In the genomic region with DNA sequence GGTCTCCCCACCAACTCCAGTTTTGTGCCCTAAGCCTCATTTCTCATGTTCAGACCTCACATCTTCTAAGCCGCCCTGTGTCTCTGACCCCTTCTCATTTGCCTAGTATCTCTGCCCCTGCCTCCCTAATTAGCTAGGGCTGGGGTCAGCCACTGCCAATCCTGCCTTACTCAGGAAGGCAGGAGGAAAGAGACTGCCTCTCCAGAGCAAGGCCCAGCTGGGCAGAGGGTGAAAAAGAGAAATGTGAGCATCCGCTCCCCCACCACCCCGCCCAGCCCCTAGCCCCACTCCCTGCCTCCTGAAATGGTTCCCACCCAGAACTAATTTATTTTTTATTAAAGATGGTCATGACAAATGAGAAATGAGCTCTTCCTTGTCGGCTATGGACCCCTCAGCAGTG, we compare ENCODE assay signal across 8 cellular contexts. TPM values are rescaled to one million over a fixed set of nuclear protein-coding genes. Genes with fewer than 3 reads are reported as not detected.
DNase-seq lines count a peak whose midpoint lies in the region; ATAC-seq and TF ChIP-seq lines count a peak whose summit lies in the region.

No MANE protein-coding gene starts in this region.

- DNase-seq in T-helper 2 cell treated with Interferon-gamma antibody and Interleukin-4, amounts not matched to agents 5 μg/mL and 100 μg/mL, for 36 hours (ENCODE audit: low spot score) = no peak
- DNase-seq in T-helper 2 cell (no peak), ascending aorta (ENCODE audit: low spot score in 2 of 2) (peak in 1 of 2 donors; percentile 68), left lung (no peak), suprapubic skin (ENCODE audit: low spot score in 2 of 2) (no peak), AG08395 (ENCODE audit: low spot score) (no peak)

- H3K27me3 ChIP-seq in ascending aorta = no peaks in the 10 kb centered on the region
- no peaks in the 10 kb centered on the region for H3K27me3 ChIP-seq in left lung
- no peaks in the 10 kb centered on the region for H3K27me3 ChIP-seq in suprapubic skin

- H3K9me3 ChIP-seq in ascending aorta = no peaks in the 10 kb centered on the region
- no peaks in the 10 kb centered on the region for H3K9me3 ChIP-seq in left lung
- no peaks in the 10 kb centered on the region for H3K9me3 ChIP-seq in suprapubic skin

- H3K36me3 ChIP-seq in ascending aorta (peaks cover 7 to 22% of the 10 kb centered on the region in 2 donors), left lung (peaks cover 0 to 39% of the 10 kb centered on the region in 2 donors), suprapubic skin (peaks cover 20% of the 10 kb centered on the region)

- no peaks in the 10 kb centered on the region for H3K9me3 Mint-ChIP-seq in T-helper 2 cell treated with Interferon-gamma antibody and Interleukin-4, amounts not matched to agents 5 μg/mL and 100 μg/mL, for 36 hours

- H3K27ac ChIP-seq in ascending aorta (peak overlapping the region; percentile 98 to 100), left lung (peak overlapping the region; percentile 100), suprapubic skin (peak overlapping the region; percentile 100)

- TF ChIP-seq EP300 in suprapubic skin (IDR thresholded peaks at IDR 0.05) = no peak

- ATAC-seq in left lung (no peak), GM18873 (IDR thresholded peaks at IDR 0.05; ENCODE audit: low FRiP score, unreplicated experiment) (no peak), HG03097 (IDR thresholded peaks at IDR 0.05; ENCODE audit: low FRiP score, unreplicated experiment) (no peak)

- peaks cover 7% of the 10 kb centered on the region for H3K36me3 Mint-ChIP-seq in T-helper 2 cell treated with Interferon-gamma antibody and Interleukin-4, amounts not matched to agents 5 μg/mL and 100 μg/mL, for 36 hours (ENCODE audit: low read depth)

- 43% methylated on average over 4 of the region's 4 CpGs for WGBS in suprapubic skin

- TF ChIP-seq POLR2A in suprapubic skin (IDR thresholded peaks at IDR 0.05) = no peak

- peak overlapping the region; percentile 100 for H3K27ac Mint-ChIP-seq in T-helper 2 cell treated with Interferon-gamma antibody and Interleukin-4, amounts not matched to agents 5 μg/mL and 100 μg/mL, for 36 hours

- intact Hi-C loops in ascending aorta (cut with DNase I) = loop anchor here (1.0 to 2.0 kb wide), 2 partner anchors 52 to 61 kb away; no protein-coding TSS in a partner anchor
- intact Hi-C loops in left lung (cut with DNase I) = loop anchor here in 1 of 2 donors (5.0 kb wide), 1 partner anchor 62 kb away; no protein-coding TSS in a partner anchor

- H3K4me1 Mint-ChIP-seq in T-helper 2 cell treated with Interferon-gamma antibody and Interleukin-4, amounts not matched to agents 5 μg/mL and 100 μg/mL, for 36 hours (ENCODE audit: low read depth) = peaks cover 42% of the 10 kb centered on the region

- H3K4me1 ChIP-seq in ascending aorta (peaks cover 54 to 64% of the 10 kb centered on the region in 2 donors), left lung (peaks cover 49 to 73% of the 10 kb centered on the region in 2 donors), suprapubic skin (peaks cover 68% of the 10 kb centered on the region)

- no peak for TF ChIP-seq CTCF in ascending aorta (IDR thresholded peaks at IDR 0.05)
- TF ChIP-seq CTCF in left lung (IDR thresholded peaks at IDR 0.05) = no peak
- TF ChIP-seq CTCF in suprapubic skin (IDR thresholded peaks at IDR 0.05) = no peak

- H3K4me3 ChIP-seq in ascending aorta (peak overlapping the region; percentile 60 to 63), left lung (peak overlapping the region; percentile 33 to 50), suprapubic skin (peak overlapping the region; percentile 57)

- peak overlapping the region; percentile 99 for H3K4me3 Mint-ChIP-seq in T-helper 2 cell treated with Interferon-gamma antibody and Interleukin-4, amounts not matched to agents 5 μg/mL and 100 μg/mL, for 36 hours

- H3K27me3 Mint-ChIP-seq in T-helper 2 cell treated with Interferon-gamma antibody and Interleukin-4, amounts not matched to agents 5 μg/mL and 100 μg/mL, for 36 hours (ENCODE audit: low read depth) = no peaks in the 10 kb centered on the region

RNA-seq across cellular contexts. Expression of a gene that starts 11.4 kb away (rescaled TPM):
- 85.3 TPM for total RNA-seq in ascending aorta
- 10 to 100 TPM; 52.9 to 76.0 TPM for total RNA-seq in left lung
- 10 to 100 TPM in 3 of 4 donors, 1 to 10 TPM in 1; 7.2 to 22.7 (median 18.0) TPM for total RNA-seq in suprapubic skin

RNA-seq across cellular contexts. Expression of a gene that starts 18.8 kb away (rescaled TPM):
- total RNA-seq in ascending aorta = 394 TPM
- total RNA-seq in left lung = 100 to 1,000 TPM; 266 to 280 TPM
- total RNA-seq in suprapubic skin = 100 to 1,000 TPM; 211 to 307 (median 270) TPM

RNA-seq across cellular contexts. Expression of a gene that starts 45.0 kb away (rescaled TPM):
- total RNA-seq in ascending aorta = not detected
- total RNA-seq in left lung = not detected
- not detected for total RNA-seq in suprapubic skin

RNA-seq across cellular contexts. Expression of a gene that starts 52.7 kb away (rescaled TPM):
- 55.8 TPM for total RNA-seq in ascending aorta
- 10 to 100 TPM; 21.3 to 65.2 TPM for total RNA-seq in left lung
- total RNA-seq in suprapubic skin = 10 to 100 TPM; 20.8 to 60.7 (median 44.1) TPM
